In the genomic region with DNA sequence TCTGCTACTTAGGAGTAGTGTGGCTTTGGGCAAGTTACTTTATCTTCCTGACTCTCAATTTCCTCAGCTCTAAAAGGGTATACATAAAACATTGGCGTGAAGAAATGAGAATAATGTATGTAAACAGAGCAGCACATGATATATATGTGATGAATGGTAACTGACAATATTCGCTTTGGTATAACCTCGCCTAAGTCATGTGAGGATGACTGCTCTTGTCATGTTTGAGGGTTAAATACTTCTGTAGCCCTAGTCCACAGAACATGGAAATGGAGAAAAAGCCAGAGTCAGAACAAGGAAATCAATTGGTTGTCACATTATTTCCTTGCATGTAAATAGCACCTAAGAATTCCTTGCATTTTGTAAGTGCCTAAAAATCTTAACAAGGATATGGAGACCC, we compare ENCODE assay signal across 20 cellular contexts. TPM values are rescaled to one million over a fixed set of nuclear protein-coding genes. Genes with fewer than 3 reads are reported as not detected.
"Had no signal": no experiment of that assay in that cellular context is flagged by ENCODE, and none has a peak within 500 bp of the region (broad histone marks: within the 10 kb centered on the region; RNA-seq: fewer than 3 reads in every experiment).

No MANE protein-coding gene starts in this region.

- H3K27me3 Mint-ChIP-seq: activated naive CD8-positive, alpha-beta T cell treated with anti-CD3 and anti-CD28 coated beads, Interleukin-2, amount 10 ng/mL, durations not matched to agents 7 days and 5 days; stimulated activated naive B cell treated with anti-CD40 and anti-IgM and Interleukin-4, amounts not matched to agents 10 μg/mL and 1 μg/mL and 100 μg/mL, for 72 hours had no signal

- H3K36me3 ChIP-seq: breast epithelium had no signal

- H3K27me3 ChIP-seq: breast epithelium, gastrocnemius medialis, heart right ventricle, transverse colon had no signal

- H3K4me1 Mint-ChIP-seq: nephron progenitor cell had no signal

- H3K27ac Mint-ChIP-seq: activated naive CD8-positive, alpha-beta T cell treated with anti-CD3 and anti-CD28 coated beads, Interleukin-2, amount 10 ng/mL, durations not matched to agents 7 days and 5 days; activated T-helper 1 cell treated with anti-CD3 and anti-CD28 coated beads, Interleukin-12 subunit alpha, Interleukin-12 subunit beta, Interleukin-2, Interleukin-4 antibody, amounts not matched to agents 30 ng/mL and 10 ng/mL and 1 ng/mL, durations not matched to agents 14 hours and 24 hours and 36 hours; nephron progenitor cell had no signal

- H3K27ac ChIP-seq: gastrocnemius medialis had no signal

- H3K4me3 Mint-ChIP-seq: activated naive CD8-positive, alpha-beta T cell treated with anti-CD3 and anti-CD28 coated beads, Interleukin-2, amount 10 ng/mL, durations not matched to agents 7 days and 5 days; activated T-helper 1 cell treated with anti-CD3 and anti-CD28 coated beads, Interleukin-12 subunit alpha, Interleukin-12 subunit beta, Interleukin-2, Interleukin-4 antibody, amounts not matched to agents 30 ng/mL and 10 ng/mL and 1 ng/mL, durations not matched to agents 14 hours and 24 hours and 36 hours; nephron progenitor cell; stimulated activated naive B cell treated with anti-CD40 and anti-IgM and Interleukin-4, amounts not matched to agents 10 μg/mL and 1 μg/mL and 100 μg/mL, for 72 hours had no signal

- H3K9me3 Mint-ChIP-seq: activated naive CD8-positive, alpha-beta T cell treated with anti-CD3 and anti-CD28 coated beads, Interleukin-2, amount 10 ng/mL, durations not matched to agents 7 days and 5 days; activated T-helper 1 cell treated with anti-CD3 and anti-CD28 coated beads, Interleukin-12 subunit alpha, Interleukin-12 subunit beta, Interleukin-2, Interleukin-4 antibody, amounts not matched to agents 30 ng/mL and 10 ng/mL and 1 ng/mL, durations not matched to agents 14 hours and 24 hours and 36 hours; nephron progenitor cell; stimulated activated naive B cell treated with anti-CD40 and anti-IgM and Interleukin-4, amounts not matched to agents 10 μg/mL and 1 μg/mL and 100 μg/mL, for 72 hours had no signal

- DNase-seq: activated CD4-positive, alpha-beta T cell treated with anti-CD3 and anti-CD28 coated beads, Interleukin-2, amount 50 U/mL, for 1 hour; activated CD8-positive, alpha-beta memory T cell treated with anti-CD3 and anti-CD28 coated beads for 24 hours; activated naive CD8-positive, alpha-beta T cell treated with anti-CD3 and anti-CD28 coated beads, Interleukin-2, amount 10 ng/mL, durations not matched to agents 7 days and 5 days; anterior cingulate cortex; cerebellar nuclear complex; effector memory CD4-positive, alpha-beta T cell; gastrocnemius medialis; heart right ventricle; nephron progenitor cell; stimulated activated CD4-positive, alpha-beta T cell treated with anti-CD3 and anti-CD28 coated beads, Interleukin-4, amount 100 ng/mL, for 1 hour; stimulated activated naive B cell treated with anti-CD40 and anti-IgM and Interleukin-4, amounts not matched to agents 10 μg/mL and 1 μg/mL and 100 μg/mL, for 72 hours; substantia nigra; T-helper 9 cell; transverse colon had no signal

- H3K4me1 ChIP-seq: breast epithelium had no signal

- H3K9me3 ChIP-seq: breast epithelium, gastrocnemius medialis, heart right ventricle, transverse colon had no signal

- ATAC-seq: activated CD4-positive, CD25-positive, alpha-beta regulatory T cell treated with anti-CD3 and anti-CD28 coated beads, Interleukin-2, amount 50 U/mL, for 24 hours; gastrocnemius medialis; stimulated activated naive B cell treated with anti-CD40 and anti-IgM and Interleukin-4, amounts not matched to agents 10 μg/mL and 1 μg/mL and 100 μg/mL, for 72 hours had no signal

- H3K4me3 ChIP-seq: breast epithelium, gastrocnemius medialis, heart right ventricle, transverse colon had no signal

RNA-seq across cellular contexts. Expression of a gene that starts 25.5 kb away (rescaled TPM):
- total RNA-seq: activated naive CD8-positive, alpha-beta T cell treated with anti-CD3 and anti-CD28 coated beads, Interleukin-2, amount 10 ng/mL, durations not matched to agents 7 days and 5 days; activated T-helper 1 cell treated with anti-CD3 and anti-CD28 coated beads, Interleukin-12 subunit alpha, Interleukin-12 subunit beta, Interleukin-2, Interleukin-4 antibody, amounts not matched to agents 30 ng/mL and 10 ng/mL and 1 ng/mL, durations not matched to agents 14 hours and 24 hours and 36 hours; breast epithelium; gastrocnemius medialis; heart right ventricle; lower leg skin; osteocyte; skeletal muscle tissue; transverse colon had no signal
